36 cellular contexts compared by ENCODE assay signal in genomic region chr4:172377486-172378140, GRCh38.
"Had no signal": no experiment of that assay in that cellular context is flagged by ENCODE, and none has a peak within 500 bp of the region (broad histone marks: within the 10 kb centered on the region; RNA-seq: fewer than 3 reads in every experiment).

No MANE protein-coding gene starts in this region.

- H3K4me3 Mint-ChIP-seq: activated B cell treated with CpG ODN at 0.5 μM for 24 hours; activated CD4-positive, alpha-beta memory T cell treated with anti-CD3 and anti-CD28 coated beads for 36 hours; activated CD4-positive, alpha-beta T cell treated with anti-CD3 and anti-CD28 coated beads, Interleukin-2, amount 10 ng/mL, durations not matched to agents 24 days and 14 days; activated CD8-positive, alpha-beta T cell treated with anti-CD3 and anti-CD28 coated beads for 36 hours; activated naive CD4-positive, alpha-beta T cell treated with anti-CD3 and anti-CD28 coated beads for 36 hours; activated naive CD8-positive, alpha-beta T cell treated with anti-CD3 and anti-CD28 coated beads for 36 hours; activated T-cell treated with anti-CD3 and anti-CD28 coated beads, Interleukin-2, amount 50 U/mL, for 4 hours; activated T-cell treated with anti-CD3 and anti-CD28 coated beads, Interleukin-2, amount 50 U/mL, for 72 hours; activated T-helper 1 cell treated with anti-CD3 and anti-CD28 coated beads, Interleukin-12 subunit alpha, Interleukin-12 subunit beta, Interleukin-2, Interleukin-4 antibody, amounts not matched to agents 30 ng/mL and 10 ng/mL and 1 ng/mL, durations not matched to agents 14 hours and 24 hours and 36 hours; activated T-helper 17 cell treated with anti-CD3 and anti-CD28 coated beads, Interleukin-2, amount 50 U/mL, for 72 hours; brain; central memory CD8-positive, alpha-beta T cell; T-helper 1 cell treated with Interleukin-12 subunit alpha and Interleukin-12 subunit beta and Interleukin-4 antibody, amounts not matched to agents 30 μg/mL and 1 μg/mL, for 36 hours; T-helper 2 cell treated with Interferon-gamma antibody and Interleukin-4, amounts not matched to agents 5 μg/mL and 100 μg/mL, for 36 hours had no signal

- DNase-seq: activated B cell treated with CpG ODN at 0.5 μM for 24 hours; activated CD4-positive, alpha-beta memory T cell treated with anti-CD3 and anti-CD28 coated beads for 36 hours; activated CD4-positive, alpha-beta T cell treated with anti-CD3 and anti-CD28 coated beads for 4 hours; activated CD4-positive, alpha-beta T cell treated with anti-CD3 and anti-CD28 coated beads, Interleukin-2, amount 10 ng/mL, durations not matched to agents 24 days and 14 days; activated CD4-positive, alpha-beta T cell treated with anti-CD3 and anti-CD28 coated beads, Interleukin-2, amount 50 U/mL, for 1 hour; activated CD4-positive, alpha-beta T cell treated with anti-CD3 and anti-CD28 coated beads, Interleukin-2, amount 50 U/mL, for 4 hours; activated CD4-positive, CD25-positive, alpha-beta regulatory T cell treated with anti-CD3 and anti-CD28 coated beads, Interleukin-2, amount 50 U/mL, for 72 hours; activated CD8-positive, alpha-beta memory T cell treated with anti-CD3 and anti-CD28 coated beads, Interleukin-2, amount 50 U/mL, for 4 hours; activated CD8-positive, alpha-beta T cell treated with anti-CD3 and anti-CD28 coated beads for 36 hours; activated effector memory CD4-positive, alpha-beta T cell treated with anti-CD3 and anti-CD28 coated beads, Interleukin-2, amount 50 U/mL, for 16 hours; activated naive CD4-positive, alpha-beta T cell; activated naive CD4-positive, alpha-beta T cell treated with anti-CD3 and anti-CD28 coated beads for 36 hours; activated naive CD4-positive, alpha-beta T cell treated with anti-CD3 and anti-CD28 coated beads, Interleukin-2, amount 50 U/mL, for 16 hours; activated naive CD8-positive, alpha-beta T cell treated with anti-CD3 and anti-CD28 coated beads for 36 hours; activated T-cell treated with anti-CD3 and anti-CD28 coated beads for 4 hours; activated T-cell treated with anti-CD3 and anti-CD28 coated beads, Interleukin-2, amount 50 U/mL, for 1 hour; activated T-cell treated with anti-CD3 and anti-CD28 coated beads, Interleukin-2, amount 50 U/mL, for 4 hours; activated T-cell treated with anti-CD3 and anti-CD28 coated beads, Interleukin-2, amount 50 U/mL, for 72 hours; adrenal gland; amniotic stem cell; caudate nucleus; cerebellar nuclear complex; SW 1271; T-helper 1 cell; T-helper 2 cell; T-helper 9 cell had no signal

- H3K27ac Mint-ChIP-seq: activated B cell treated with CpG ODN at 0.5 μM for 24 hours; activated CD4-positive, alpha-beta memory T cell treated with anti-CD3 and anti-CD28 coated beads for 36 hours; activated CD4-positive, alpha-beta T cell treated with anti-CD3 and anti-CD28 coated beads, Interleukin-2, amount 10 ng/mL, durations not matched to agents 24 days and 14 days; activated CD8-positive, alpha-beta T cell treated with anti-CD3 and anti-CD28 coated beads for 36 hours; activated naive CD4-positive, alpha-beta T cell treated with anti-CD3 and anti-CD28 coated beads for 36 hours; activated naive CD4-positive, alpha-beta T cell treated with anti-CD3 and anti-CD28 coated beads, Interleukin-2, amount 50 U/mL, for 72 hours; activated naive CD8-positive, alpha-beta T cell treated with anti-CD3 and anti-CD28 coated beads for 36 hours; activated T-cell treated with anti-CD3 and anti-CD28 coated beads, Interleukin-2, amount 50 U/mL, for 72 hours; activated T-helper 1 cell treated with anti-CD3 and anti-CD28 coated beads, Interleukin-12 subunit alpha, Interleukin-12 subunit beta, Interleukin-2, Interleukin-4 antibody, amounts not matched to agents 30 ng/mL and 10 ng/mL and 1 ng/mL, durations not matched to agents 14 hours and 24 hours and 36 hours; activated T-helper 17 cell treated with anti-CD3 and anti-CD28 coated beads, Interleukin-2, amount 50 U/mL, for 72 hours; brain; T-helper 1 cell treated with Interleukin-12 subunit alpha and Interleukin-12 subunit beta and Interleukin-4 antibody, amounts not matched to agents 30 μg/mL and 1 μg/mL, for 36 hours; T-helper 2 cell treated with Interferon-gamma antibody and Interleukin-4, amounts not matched to agents 5 μg/mL and 100 μg/mL, for 36 hours had no signal

- H3K4me1 Mint-ChIP-seq: activated B cell treated with CpG ODN at 0.5 μM for 24 hours; activated CD4-positive, alpha-beta T cell treated with anti-CD3 and anti-CD28 coated beads, Interleukin-2, amount 10 ng/mL, durations not matched to agents 24 days and 14 days; activated naive CD8-positive, alpha-beta T cell treated with anti-CD3 and anti-CD28 coated beads for 36 hours; activated T-helper 17 cell treated with anti-CD3 and anti-CD28 coated beads, Interleukin-2, amount 50 U/mL, for 72 hours; brain; central memory CD8-positive, alpha-beta T cell had no signal

- H3K9me3 ChIP-seq: adrenal gland had no signal

- H3K4me1 ChIP-seq: adrenal gland, ascending aorta had no signal

- H3K9me3 Mint-ChIP-seq: activated B cell treated with CpG ODN at 0.5 μM for 24 hours; activated CD4-positive, alpha-beta T cell treated with anti-CD3 and anti-CD28 coated beads, Interleukin-2, amount 10 ng/mL, durations not matched to agents 24 days and 14 days; central memory CD8-positive, alpha-beta T cell had no signal

- H3K27me3 Mint-ChIP-seq: activated B cell treated with CpG ODN at 0.5 μM for 24 hours; activated CD4-positive, alpha-beta memory T cell treated with anti-CD3 and anti-CD28 coated beads for 36 hours; activated CD4-positive, alpha-beta T cell treated with anti-CD3 and anti-CD28 coated beads, Interleukin-2, amount 10 ng/mL, durations not matched to agents 24 days and 14 days; activated CD8-positive, alpha-beta T cell treated with anti-CD3 and anti-CD28 coated beads for 36 hours; activated naive CD8-positive, alpha-beta T cell treated with anti-CD3 and anti-CD28 coated beads for 36 hours; activated T-helper 17 cell treated with anti-CD3 and anti-CD28 coated beads, Interleukin-2, amount 50 U/mL, for 72 hours; brain; central memory CD8-positive, alpha-beta T cell had no signal

- H3K4me3 ChIP-seq: adrenal gland, ascending aorta, cardiac muscle cell had no signal

- H3K36me3 ChIP-seq: adrenal gland, ascending aorta, cardiac muscle cell had no signal

- H3K27ac ChIP-seq: adrenal gland, ascending aorta, cardiac muscle cell, VCaP had no signal

- ATAC-seq: activated CD8-positive, alpha-beta T cell treated with anti-CD3 and anti-CD28 coated beads for 36 hours; activated naive CD4-positive, alpha-beta T cell treated with anti-CD3 and anti-CD28 coated beads, Interleukin-2, amount 50 U/mL, for 72 hours; activated T-cell treated with anti-CD3 and anti-CD28 coated beads, Interleukin-2, amount 50 U/mL, for 4 hours; activated T-cell treated with anti-CD3 and anti-CD28 coated beads, Interleukin-2, amount 50 U/mL, for 72 hours; activated T-helper 17 cell treated with anti-CD3 and anti-CD28 coated beads, Interleukin-2, amount 50 U/mL, for 72 hours had no signal

- H3K27me3 ChIP-seq: adrenal gland, ascending aorta, cardiac muscle cell had no signal
